Comparison of ENCODE assay signal across 1 cellular context in genomic region chr2:2182688-2183087, GRCh38.
TF ChIP-seq lines count a peak whose summit lies in the region.

No MANE protein-coding gene starts in this region.

TF ChIP-seq in SK-N-SH treated with all-trans-retinoic acid at 6 μM for 48 hours, 23 proteins besides CTCF, POLR2A, EP300 and RAD21 (continued from another document):
- TF ChIP-seq POU6F1 (CRISPR knock-in tag; IDR thresholded peaks at IDR 0.05; ENCODE audit: borderline replicate concordance, low read depth) = no peak
- no peak for TF ChIP-seq TSHZ2 (CRISPR knock-in tag; IDR thresholded peaks at IDR 0.05)
- no peak for TF ChIP-seq ZFP30 (CRISPR knock-in tag; IDR thresholded peaks at IDR 0.05)
- no peak for TF ChIP-seq TOX (CRISPR knock-in tag; IDR thresholded peaks at IDR 0.05; ENCODE audit: borderline replicate concordance)
